ENCODE assay signal across 18 cellular contexts in the genomic region with DNA sequence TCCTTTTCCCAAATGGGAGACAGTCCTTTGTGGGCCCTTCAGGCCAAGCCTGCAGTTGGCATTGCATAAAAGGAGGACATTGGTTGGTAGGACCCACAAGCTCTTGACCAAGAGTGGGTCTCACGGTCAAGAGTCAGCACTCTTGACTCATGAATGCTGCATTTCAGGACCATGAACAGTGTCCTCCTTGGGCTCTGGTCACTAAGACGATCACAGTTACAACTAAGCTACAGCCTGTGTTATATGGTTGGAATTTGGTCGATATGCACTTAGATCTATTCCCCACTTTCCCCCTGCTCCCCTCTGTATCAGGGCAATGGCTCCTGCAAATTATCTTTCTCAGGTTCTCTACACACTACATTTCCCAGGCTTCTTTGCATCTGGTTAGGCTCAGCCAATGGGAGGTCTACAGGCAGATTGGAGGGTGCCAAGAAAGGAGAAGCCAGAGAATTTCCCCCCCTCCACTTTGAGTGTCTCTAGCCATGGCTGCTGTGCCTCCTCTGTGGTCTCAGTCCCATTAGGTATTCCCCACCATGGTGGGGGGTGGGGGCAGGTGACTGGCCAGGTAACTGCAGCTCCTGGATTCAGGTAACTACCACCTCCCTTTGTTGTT. TPM values are rescaled to one million over a fixed set of nuclear protein-coding genes. Genes with fewer than 3 reads are reported as not detected.
DNase-seq lines count a peak whose midpoint lies in the region; ATAC-seq, FAIRE-seq and TF ChIP-seq lines count a peak whose summit lies in the region.
"Had no signal": no experiment of that assay in that cellular context is flagged by ENCODE, and none has a peak within 500 bp of the region (broad histone marks: within the 10 kb centered on the region; RNA-seq: fewer than 3 reads in every experiment).

No MANE protein-coding gene starts in this region.

- H3K4me3 ChIP-seq in Panc1 (ENCODE audit: low read depth in 2 of 2, low read length in 2 of 2) (no peak overlapping the region), choroid plexus epithelial cell (ENCODE audit: low read depth, low read length) (no peak overlapping the region), upper lobe of left lung (no peak overlapping the region)
- H3K4me3 ChIP-seq: spleen had no signal

- TF ChIP-seq CTCF in Panc1 (IDR thresholded peaks at IDR 0.05) = no peak
- TF ChIP-seq CTCF in choroid plexus epithelial cell (conservative IDR thresholded peaks at IDR 0.05; ENCODE audit: low read depth, low read length) = no peak
- TF ChIP-seq CTCF in osteocyte (IDR thresholded peaks at IDR 0.05) = no peak
- TF ChIP-seq CTCF in upper lobe of left lung (IDR thresholded peaks at IDR 0.05) = no peak

- H3K9me3 ChIP-seq in Panc1 (ENCODE audit: control insufficient read depth, insufficient read depth, low read depth, low read length) = no peaks in the 10 kb centered on the region
- H3K9me3 ChIP-seq in upper lobe of left lung = peaks cover 0 to 11% (median 2%) of the 10 kb centered on the region in 4 donors

- BruUV-seq in Panc1 (replicated peaks; lab: Mats Ljungman, UMichigan) = no TSS peak

- peaks cover 6% of the 10 kb centered on the region for H3K9me3 Mint-ChIP-seq in osteocyte (ENCODE audit: unreplicated experiment)

- no peaks in the 10 kb centered on the region for H3K4me1 ChIP-seq in Panc1 (ENCODE audit: control insufficient read depth, insufficient read depth, low read length)
- H3K4me1 ChIP-seq in upper lobe of left lung = peaks cover 12 to 20% (median 17%) of the 10 kb centered on the region in 4 donors

- H3K27ac ChIP-seq in Panc1 (ENCODE audit: low read length) (no peak overlapping the region), upper lobe of left lung (no peak overlapping the region)
- H3K27ac ChIP-seq: spleen had no signal

- CTCF ChIA-PET in Panc1 (lab: Charles Lee) = interaction anchor here (0.6 kb wide), 1 partner anchor 61 kb away, joined by 4 read pairs; no protein-coding TSS in a partner anchor

- TF ChIP-seq POLR2A in upper lobe of left lung (IDR thresholded peaks at IDR 0.05) = no peak

- H3K36me3 ChIP-seq in Panc1 (ENCODE audit: control insufficient read depth, insufficient read depth, low read length) (no peaks in the 10 kb centered on the region; the same call in 1 of the 2 replicates), upper lobe of left lung (no peaks in the 10 kb centered on the region)
- H3K36me3 ChIP-seq: spleen had no signal

- FAIRE-seq in urothelium cell line (lab: Jason Lieb, UNC) = no peak
- FAIRE-seq: D721Med, G401.6 had no signal

- 0 out of 2 replicates have a peak, but pooled peaks have one; percentile 19 for ATAC-seq in Panc1
- no peak for ATAC-seq in upper lobe of left lung (ENCODE audit: low FRiP score in 2 of 2)

- 40 to 41% methylated on average over 2 to 3 of the region's 3 CpGs for WGBS in upper lobe of left lung, 2 donors

- peak; percentile 45 for DNase-seq in ELR (ENCODE audit: low read depth)
- no peak for DNase-seq in Panc1 (ENCODE audit: low read depth, low spot score)
- peak; percentile 48 for DNase-seq in choroid plexus epithelial cell (ENCODE audit: low read depth)
- peak; percentile 63 for DNase-seq in myocyte (ENCODE audit: low read depth)
- DNase-seq in osteocyte (ENCODE audit: extremely low spot score, unreplicated experiment) = no peak
- DNase-seq in HUDEP-2 (lab: John Stamatoyannopoulos, UW; ENCODE audit: unreplicated experiment in 76 of 76) = no peak
- no peak for DNase-seq in urothelium cell line (ENCODE audit: low spot score)
- DNase-seq in upper lobe of left lung = no peak
- DNase-seq: effector memory CD4-positive, alpha-beta T cell; hypothalamus; kidney glomerular epithelial cell; MV-4-11; NCI-H2029; SHP77; spleen had no signal

- no peak overlapping the region for H3K27ac Mint-ChIP-seq in osteocyte (ENCODE audit: unreplicated experiment)

- POLR2A ChIA-PET in Panc1 (lab: Charles Lee) = no interaction called here

- no peak for TF ChIP-seq EP300 in upper lobe of left lung (IDR thresholded peaks at IDR 0.05)

- H3K4me1 Mint-ChIP-seq in osteocyte (ENCODE audit: unreplicated experiment) = peaks cover 32% of the 10 kb centered on the region

- H3K27me3 Mint-ChIP-seq in osteocyte (ENCODE audit: unreplicated experiment) = no peaks in the 10 kb centered on the region

- H3K36me3 Mint-ChIP-seq in osteocyte (ENCODE audit: unreplicated experiment) = no peaks in the 10 kb centered on the region

- intact Hi-C loops in Panc1 (cut with micrococcal nuclease; ENCODE audit: unreplicated experiment) = no loop called here

- in situ Hi-C loops in Panc1 (cut with HindIII; ENCODE audit: low pct_unique_long_range_greater_than_20kb, low sequenced_read_pairs) = no loop called here

- H3K4me3 Mint-ChIP-seq in osteocyte (ENCODE audit: unreplicated experiment) = no peak overlapping the region
- H3K4me3 Mint-ChIP-seq: central memory CD8-positive, alpha-beta T cell had no signal

- no peaks in the 10 kb centered on the region; the same call in 1 of the 2 replicates for H3K27me3 ChIP-seq in Panc1 (ENCODE audit: control insufficient read depth, insufficient read depth, low read length)
- H3K27me3 ChIP-seq in upper lobe of left lung = peaks cover 0 to 32% (median 14%) of the 10 kb centered on the region in 4 donors

RNA-seq across cellular contexts. Expression of gene OLFM2, which starts 3.1 kb away (rescaled TPM):
- 9.7 TPM for total RNA-seq in Panc1 (2021; ENCODE audit: unreplicated experiment)
- polyA plus RNA-seq in Panc1 (2012; ENCODE audit: insufficient read length) = 11.9 TPM
- 31.8 and 50.7 TPM in 2 replicates for total RNA-seq in myocyte
- polyA plus RNA-seq in myocyte (2012) = 1.3 TPM
- total RNA-seq in osteocyte = 208 and 236 TPM in 2 replicates
- 10 to 100 TPM in 1 of 6 donors, 1 to 10 TPM in 3, under 1 TPM in 1, not detected in 1; 0.98 to 11.3 (median 4.7) TPM for total RNA-seq in upper lobe of left lung

Comparison
In these comparisons a context has a peak if more than half of its experiments do, and no peak if none do; other contexts are left out.
1. DNase-seq: peak in ELR (single experiment), choroid plexus epithelial cell (single experiment) and myocyte (single experiment); none in Panc1 (single experiment), osteocyte (single experiment), HUDEP-2 (0 of 76), urothelium cell line (single experiment) and upper lobe of left lung (0 of 2).